ENCODE assay signal across 10 cellular contexts in genomic region chr1:173603056-173603591, GRCh38. TPM values are rescaled to one million over a fixed set of nuclear protein-coding genes. Genes with fewer than 3 reads are reported as not detected.
DNase-seq lines count a peak whose midpoint lies in the region; ATAC-seq and TF ChIP-seq lines count a peak whose summit lies in the region.
"Had no signal": no experiment of that assay in that cellular context is flagged by ENCODE, and none has a peak within 500 bp of the region (broad histone marks: within the 10 kb centered on the region; RNA-seq: fewer than 3 reads in every experiment).

TSS of gene SLC9C2 (minus strand) at chr1:173603072. CDS start at chr1:173601776, 1,296 bp downstream.

- H3K4me1 ChIP-seq in body of pancreas (peaks cover 4% of the 10 kb centered on the region), skeletal muscle satellite cell (ENCODE audit: control insufficient read depth, insufficient read depth, low read length) (no peaks in the 10 kb centered on the region)

- intact Hi-C loops in body of pancreas (cut with DNase I), result no loop called here

- DNase-seq in KBM-7 (peak; percentile 74), body of pancreas (peak; percentile 58 to 77 (median 64)), iris pigment epithelial cell (ENCODE audit: low read depth) (peak; percentile 76), G401 (ENCODE audit: low spot score) (no peak), C1 segment of cervical spinal cord (lab: John Stamatoyannopoulos, UW) (no peak)
- no peak for DNase-seq in activated T-cell treated with anti-CD3 and anti-CD28 coated beads, Interleukin-2, amount 50 U/mL, for 48 hours
- DNase-seq: DMS79 treated with DMSO at 0.1 percent for 48 hours, hippocampal formation had no signal

- H3K9ac ChIP-seq in skeletal muscle satellite cell (ENCODE audit: low read depth, low read length), result no peak within 1 kb of the TSS

- ATAC-seq in body of pancreas (peak; percentile 98), GM18511 (IDR thresholded peaks at IDR 0.05; ENCODE audit: unreplicated experiment) (no peak)

- peak within 1 kb of the TSS; percentile 28 for H3K4me2 ChIP-seq in skeletal muscle satellite cell (ENCODE audit: low read length)

- H3K27ac ChIP-seq in body of pancreas, result peak within 1 kb of the TSS; percentile 58 to 86 (median 76)

- H3K4me3 ChIP-seq in body of pancreas (peak within 1 kb of the TSS in 1 of 2 donors; percentile 21), skeletal muscle satellite cell (ENCODE audit: low read length) (no peak within 1 kb of the TSS)

- H3K9me3 ChIP-seq in body of pancreas (no peaks in the 10 kb centered on the region), skeletal muscle satellite cell (replicated peaks; ENCODE audit: low read length) (no peaks in the 10 kb centered on the region)

- peak in 2 of 3 donors; percentile 36 to 62 for TF ChIP-seq POLR2A in body of pancreas (IDR thresholded peaks at IDR 0.05)

- H3K36me3 ChIP-seq in body of pancreas (replicated peaks in 1 of 2; ENCODE audit: insufficient read depth in 1 of 2, low read depth in 2 of 2), result no peaks in the 10 kb centered on the region
- no peaks in the 10 kb centered on the region for H3K36me3 ChIP-seq in skeletal muscle satellite cell (ENCODE audit: insufficient read depth, low read length)

- in situ Hi-C loops in KBM-7 (cut with MboI; ENCODE audit: low pct_unique_long_range_greater_than_20kb, low sequenced_read_pairs), result no loop called here
- in situ Hi-C loops in G401 (cut with HindIII; ENCODE audit: low sequenced_read_pairs), result no loop called here

- no peak for TF ChIP-seq CTCF in body of pancreas (IDR thresholded peaks at IDR 0.05)

- H3K27me3 ChIP-seq in body of pancreas, result no peaks in the 10 kb centered on the region
- H3K27me3 ChIP-seq in skeletal muscle satellite cell (ENCODE audit: control insufficient read depth, insufficient read depth, low read length), result no peaks in the 10 kb centered on the region

- WGBS in body of pancreas, 2 donors, result 10 to 13% methylated on average over 5 of the region's 5 CpGs

RNA-seq across cellular contexts. Expression of gene SLC9C2, which starts in this region (rescaled TPM):
- total RNA-seq in body of pancreas, result not detected
- total RNA-seq in skeletal muscle satellite cell (2012; rRNA removed), result under 0.01 TPM in 1 of 2 replicates, not detected in the other
- total RNA-seq in G401 (2014; rRNA removed; shearing (Covaris generic)), result not detected in 2 replicates

Comparison
In these comparisons a context has a peak if more than half of its experiments do, and no peak if none do; other contexts are left out.
1. Peak in DNase-seq, ATAC-seq and H3K27ac ChIP-seq in body of pancreas; RNA of the gene not detected or under 1 TPM.
2. DNase-seq: peak in KBM-7 (single experiment) and iris pigment epithelial cell (single experiment); none in G401 (single experiment), activated T-cell treated with anti-CD3 and anti-CD28 coated beads, Interleukin-2, amount 50 U/mL, for 48 hours (0 of 2) and C1 segment of cervical spinal cord (0 of 14).